In genomic region chr20:62235001-62235776, GRCh38 we compare ENCODE assay signal across 1 cellular context.
TF ChIP-seq lines count a peak whose summit lies in the region.

No MANE protein-coding gene starts in this region.

TF ChIP-seq in H1, 55 proteins besides CTCF, POLR2A, EP300 and RAD21:
- TF ChIP-seq POU5F1 (IDR thresholded peaks at IDR 0.05; ENCODE audit: low read depth, low read length) = no peak
- no peak for TF ChIP-seq KDM4A (IDR thresholded peaks at IDR 0.05; ENCODE audit: low read depth, low read length, severe bottlenecking)
- TF ChIP-seq HDAC6 (IDR thresholded peaks at IDR 0.05; ENCODE audit: low read depth, low read length) = no peak
- no peak for TF ChIP-seq SAP30 (IDR thresholded peaks at IDR 0.05; ENCODE audit: insufficient read depth, insufficient replicate concordance, low read length)
- no peak for TF ChIP-seq RBBP5 (IDR thresholded peaks at IDR 0.05; ENCODE audit: borderline replicate concordance, low read depth, low read length)
- no peak for TF ChIP-seq TAF1 (IDR thresholded peaks at IDR 0.05; ENCODE audit: low read depth, low read length)
- no peak for TF ChIP-seq TBP (IDR thresholded peaks at IDR 0.05; ENCODE audit: low read depth, low read length)
- no peak for TF ChIP-seq TAF7 (optimal IDR thresholded peaks at IDR 0.05; ENCODE audit: borderline replicate concordance, low read depth, low read length)
- TF ChIP-seq MAFK (IDR thresholded peaks at IDR 0.05; ENCODE audit: low read depth, low read length) = no peak
- no peak for TF ChIP-seq GABPA (IDR thresholded peaks at IDR 0.05; ENCODE audit: borderline replicate concordance, insufficient read depth, low read length)
- TF ChIP-seq TCF12 (IDR thresholded peaks at IDR 0.05; ENCODE audit: low read depth, low read length) = no peak
- TF ChIP-seq CTBP2 (IDR thresholded peaks at IDR 0.05; ENCODE audit: borderline replicate concordance, insufficient read depth, insufficient read length, low read length) = no peak
- no peak for TF ChIP-seq ATF3 (IDR thresholded peaks at IDR 0.05; ENCODE audit: insufficient read depth, low read depth, low read length)
